Comparison of ENCODE assay signal across 1 cellular context in genomic region chr3:15223684-15224575, GRCh38.
TF ChIP-seq lines count a peak whose summit lies in the region.

No MANE protein-coding gene starts in this region.

TF ChIP-seq in IMR-90, 13 proteins besides CTCF, POLR2A, EP300 and RAD21 (continued from another document):
- no peak for TF ChIP-seq USF2 (IDR thresholded peaks at IDR 0.05; ENCODE audit: low read depth, low read length)
- no peak for TF ChIP-seq NFE2L2 (IDR thresholded peaks at IDR 0.05; ENCODE audit: low read depth, low read length)
- no peak for TF ChIP-seq SMC3 (IDR thresholded peaks at IDR 0.05; ENCODE audit: low read depth, low read length)
- TF ChIP-seq, protein P1, sequence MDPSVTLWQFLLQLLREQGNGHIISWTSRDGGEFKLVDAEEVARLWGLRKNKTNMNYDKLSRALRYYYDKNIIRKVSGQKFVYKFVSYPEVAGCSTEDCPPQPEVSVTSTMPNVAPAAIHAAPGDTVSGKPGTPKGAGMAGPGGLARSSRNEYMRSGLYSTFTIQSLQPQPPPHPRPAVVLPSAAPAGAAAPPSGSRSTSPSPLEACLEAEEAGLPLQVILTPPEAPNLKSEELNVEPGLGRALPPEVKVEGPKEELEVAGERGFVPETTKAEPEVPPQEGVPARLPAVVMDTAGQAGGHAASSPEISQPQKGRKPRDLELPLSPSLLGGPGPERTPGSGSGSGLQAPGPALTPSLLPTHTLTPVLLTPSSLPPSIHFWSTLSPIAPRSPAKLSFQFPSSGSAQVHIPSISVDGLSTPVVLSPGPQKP (IDR thresholded peaks at IDR 0.05; ENCODE audit: borderline replicate concordance, low read depth, low read length) = no peak
- no peak for TF ChIP-seq MXI1 (IDR thresholded peaks at IDR 0.05; ENCODE audit: borderline replicate concordance, low read depth, low read length)
- no peak for TF ChIP-seq CEBPB (IDR thresholded peaks at IDR 0.05; ENCODE audit: low read depth, low read length)
- TF ChIP-seq MAZ (IDR thresholded peaks at IDR 0.05; ENCODE audit: borderline replicate concordance, low read depth, low read length) = no peak
